ENCODE assay signal across 28 cellular contexts in genomic region chr4:121146530-121146929, GRCh38. TPM values are rescaled to one million over a fixed set of nuclear protein-coding genes. Genes with fewer than 3 reads are reported as not detected.
DNase-seq lines count a peak whose midpoint lies in the region; ATAC-seq, FAIRE-seq and TF ChIP-seq lines count a peak whose summit lies in the region.
"Had no signal": no experiment of that assay in that cellular context is flagged by ENCODE, and none has a peak within 500 bp of the region (broad histone marks: within the 10 kb centered on the region; RNA-seq: fewer than 3 reads in every experiment).

No MANE protein-coding gene starts in this region.

- peak overlapping the region; percentile 77 for H3K27ac Mint-ChIP-seq in mesothelial cell of epicardium
- H3K27ac Mint-ChIP-seq in T-cell: no peak overlapping the region

- H3K27me3 Mint-ChIP-seq in mesothelial cell of epicardium (ENCODE audit: low read depth) (no peaks in the 10 kb centered on the region), T-cell (no peaks in the 10 kb centered on the region)
- H3K27me3 Mint-ChIP-seq: CD4-positive, CD25-positive, alpha-beta regulatory T cell had no signal

- no peaks in the 10 kb centered on the region for H3K36me3 Mint-ChIP-seq in mesothelial cell of epicardium
- peaks cover 2% of the 10 kb centered on the region for H3K36me3 Mint-ChIP-seq in T-cell
- H3K36me3 Mint-ChIP-seq: CD4-positive, CD25-positive, alpha-beta regulatory T cell had no signal

- POLR2A ChIA-PET in T-cell (lab: Charles Lee): interaction anchor here in 1 of 2 donors (0.6 kb wide), 1 partner anchor 181 kb away, joined by 3 read pairs; no protein-coding TSS in a partner anchor

- peaks cover 22% of the 10 kb centered on the region for H3K4me1 Mint-ChIP-seq in mesothelial cell of epicardium
- H3K4me1 Mint-ChIP-seq in T-cell: peaks cover 25 to 51% (median 38%) of the 10 kb centered on the region in 3 donors

- FAIRE-seq in small intestine (lab: Jason Lieb, UNC): no peak
- FAIRE-seq: D721Med, GM12878, H1, RCC 7860 had no signal

- no peaks in the 10 kb centered on the region for H3K4me1 ChIP-seq in small intestine (ENCODE audit: control insufficient read depth in 2 of 2, insufficient read depth in 1 of 2, low read depth in 1 of 2, low read length in 1 of 2)
- H3K4me1 ChIP-seq: BLaER1 had no signal

- no peaks in the 10 kb centered on the region for H3K27me3 ChIP-seq in small intestine (ENCODE audit: control insufficient read depth in 2 of 2, insufficient read depth in 2 of 2, low read length in 2 of 2)
- H3K27me3 ChIP-seq: BLaER1 had no signal

- no peaks in the 10 kb centered on the region for H3K9me3 ChIP-seq in small intestine (ENCODE audit: control insufficient read depth, low read depth)
- H3K9me3 ChIP-seq: BLaER1 had no signal

- H3K4me3 Mint-ChIP-seq in mesothelial cell of epicardium: no peak overlapping the region
- no peak overlapping the region for H3K4me3 Mint-ChIP-seq in T-cell
- H3K4me3 Mint-ChIP-seq: CD4-positive, CD25-positive, alpha-beta regulatory T cell had no signal

- DNase-seq in H4 (ENCODE audit: low spot score) (peak; percentile 27), astrocyte of the hippocampus (ENCODE audit: low read depth, low spot score) (peak; percentile 67), fibroblast of pulmonary artery (ENCODE audit: low read depth) (peak; percentile 27), mesothelial cell of epicardium (ENCODE audit: low spot score in 2 of 2, unreplicated experiment in 2 of 2) (no peak), left lobe of liver (ENCODE audit: low spot score) (no peak), small intestine (no peak), T-cell (no peak)
- DNase-seq: CD4-positive, CD25-positive, alpha-beta regulatory T cell; DMS53; EL; GDM1; MV-4-11; NCI-H1105; NCI-H146; NCI-H1930; NCI-H2107; NCI-H446; NCI-H524 treated with DMSO at 0.1 percent for 48 hours; NCI-H774; SIG-M5 had no signal

- CTCF ChIA-PET in T-cell (lab: Charles Lee): no interaction called here

- no peaks in the 10 kb centered on the region for H3K9me3 Mint-ChIP-seq in mesothelial cell of epicardium
- no peaks in the 10 kb centered on the region for H3K9me3 Mint-ChIP-seq in T-cell
- H3K9me3 Mint-ChIP-seq: CD4-positive, CD25-positive, alpha-beta regulatory T cell had no signal

- H3K36me3 ChIP-seq in small intestine (ENCODE audit: control insufficient read depth in 2 of 2, insufficient read depth in 2 of 2, low read length in 2 of 2): no peaks in the 10 kb centered on the region
- H3K36me3 ChIP-seq: BLaER1 had no signal

- TF ChIP-seq CTCF in fibroblast of pulmonary artery (IDR thresholded peaks at IDR 0.05; ENCODE audit: low read length, missing control alignments): no peak
- no peak for TF ChIP-seq CTCF in mesothelial cell of epicardium (IDR thresholded peaks at IDR 0.05; ENCODE audit: unreplicated experiment)

- no peak overlapping the region for H3K4me3 ChIP-seq in fibroblast of pulmonary artery (replicated peaks; ENCODE audit: low read depth, low read length)
- no peak overlapping the region for H3K4me3 ChIP-seq in small intestine (ENCODE audit: low read depth in 1 of 2, low read length in 2 of 2)
- H3K4me3 ChIP-seq: BLaER1, GM12878, SK-N-MC had no signal

- 58 to 78% (median 73%) methylated on average over 1 of the region's 1 CpG for WGBS in small intestine, 3 donors

- no peak overlapping the region for H3K27ac ChIP-seq in small intestine (ENCODE audit: low read depth in 1 of 2, low read length in 1 of 2)
- H3K27ac ChIP-seq: BLaER1, SK-N-MC had no signal

- ATAC-seq in left lobe of liver: no peak
- no peak for ATAC-seq in GM21528 (IDR thresholded peaks at IDR 0.05; ENCODE audit: low FRiP score, unreplicated experiment)
- no peak for ATAC-seq in T-cell (replicated peaks in 1 of 4)
- ATAC-seq: GM12878, HCT116 had no signal

RNA-seq across cellular contexts. Expression of gene TNIP3, which starts 17.6 kb away (rescaled TPM):
- total RNA-seq in H4 (2014; rRNA removed; shearing (Covaris generic)): 0.66 and 1.5 TPM in 2 replicates
- total RNA-seq in mesothelial cell of epicardium (0.27 to 0.51 TPM (median 0.27 TPM) in 3 replicates), left lobe of liver (not detected), T-cell (1 to 10 TPM; 1.2 to 2.0 (median 1.2) TPM)
- under 1 TPM in 2 of 3 donors, not detected in 1; 0.18 to 0.54 TPM for polyA plus RNA-seq in small intestine
- total RNA-seq: H1 had no signal
- polyA plus RNA-seq: H1 had no signal

Comparison
In these comparisons a context has a peak if more than half of its experiments do, and no peak if none do; other contexts are left out.
1. DNase-seq: peak in H4 (single experiment), astrocyte of the hippocampus (single experiment) and fibroblast of pulmonary artery (single experiment); none in mesothelial cell of epicardium (0 of 2), left lobe of liver (single experiment), small intestine (single experiment) and T-cell (0 of 34).